In the genomic region with DNA sequence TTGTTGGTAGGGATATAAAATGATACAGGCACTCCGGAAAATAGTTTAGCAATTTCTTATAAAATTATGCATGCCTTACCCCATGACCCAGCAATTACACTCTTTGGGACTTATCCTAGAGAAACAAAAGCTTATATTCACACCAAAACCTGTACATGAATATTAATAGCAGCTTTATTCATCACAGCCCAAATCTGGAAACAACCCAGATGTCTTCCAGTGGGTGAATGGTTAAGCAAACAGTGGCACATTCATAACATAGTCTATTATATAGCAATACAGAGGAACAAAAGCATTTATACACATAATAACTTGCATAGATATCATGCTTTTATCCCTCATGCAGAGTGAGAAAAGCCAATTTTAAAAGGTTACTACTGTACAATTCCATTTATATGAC, we compare ENCODE assay signal across 3 cellular contexts.
"Had no signal": no experiment of that assay in that cellular context is flagged by ENCODE, and none has a peak within 500 bp of the region (broad histone marks: within the 10 kb centered on the region; RNA-seq: fewer than 3 reads in every experiment).

No MANE protein-coding gene starts in this region.

- DNase-seq: GDM1, GF-D8 had no signal

- H3K4me3 ChIP-seq: GM12878 had no signal
